21 cellular contexts compared by ENCODE assay signal in genomic region chr4:128686032-128686465, GRCh38.
DNase-seq lines count a peak whose midpoint lies in the region; ATAC-seq, FAIRE-seq and TF ChIP-seq lines count a peak whose summit lies in the region.
"Had no signal": no experiment of that assay in that cellular context is flagged by ENCODE, and none has a peak within 500 bp of the region (broad histone marks: within the 10 kb centered on the region; RNA-seq: fewer than 3 reads in every experiment).

No MANE protein-coding gene starts in this region.

- POLR2A ChIA-PET in K562 (lab: Yijun Ruan, JAX) (interaction anchor here (1.4 kb wide), 1 partner anchor 133 kb away, joined by 5 read pairs; no protein-coding TSS in a partner anchor), T-cell (lab: Charles Lee) (no interaction called here)

- peaks cover 5 to 11% of the 10 kb centered on the region in 2 donors for H3K27me3 Mint-ChIP-seq in T-cell

- no peak overlapping the region for H3K4me3 ChIP-seq in K562
- H3K4me3 ChIP-seq in gastroesophageal sphincter: no peak overlapping the region
- H3K4me3 ChIP-seq: dorsolateral prefrontal cortex, SJSA1 had no signal

- H3K36me3 ChIP-seq in K562 (ENCODE audit: control insufficient read depth, insufficient read depth, low read length) (no peaks in the 10 kb centered on the region), gastroesophageal sphincter (no peaks in the 10 kb centered on the region)
- H3K36me3 ChIP-seq: SJSA1 had no signal

- no peaks in the 10 kb centered on the region for H4K20me1 ChIP-seq in K562 (replicated peaks; ENCODE audit: control insufficient read depth, insufficient read depth, low read length)

- H3K9me3 ChIP-seq in K562 (replicated peaks; ENCODE audit: control insufficient read depth, insufficient read depth, low read depth, low read length): peaks cover 20% of the 10 kb centered on the region
- H3K9me3 ChIP-seq in gastroesophageal sphincter: no peaks in the 10 kb centered on the region

- TF ChIP-seq CTCF in K562 (IDR thresholded peaks at IDR 0.05 in 2 of 3, conservative IDR thresholded peaks at IDR 0.05 in 1 of 3; ENCODE audit: insufficient read depth in 2 of 3, low read depth in 1 of 3, low read length in 3 of 3): no peak
- TF ChIP-seq CTCF in gastroesophageal sphincter (IDR thresholded peaks at IDR 0.05): no peak

- peak; percentile 55 for ATAC-seq in K562
- ATAC-seq in T-cell (replicated peaks in 1 of 4): no peak
- ATAC-seq in gastroesophageal sphincter: no peak
- ATAC-seq in HG02852 (IDR thresholded peaks at IDR 0.05; ENCODE audit: unreplicated experiment): no peak

- CTCF ChIA-PET in K562 (lab: Yijun Ruan, JAX; ENCODE audit: low intra/inter-chr PET ratio) (no interaction called here), T-cell (lab: Charles Lee) (no interaction called here)

- TF ChIP-seq RAD21 in K562 (CRISPR knock-in tag; conservative IDR thresholded peaks at IDR 0.05 in 1 of 2, IDR thresholded peaks at IDR 0.05 in 1 of 2): no peak

- intact Hi-C loops in K562 (cut with micrococcal nuclease): no loop called here

- TF ChIP-seq POLR2A in K562 (conservative IDR thresholded peaks at IDR 0.05) (no peak), gastroesophageal sphincter (IDR thresholded peaks at IDR 0.05) (no peak)

- H3K4me2 ChIP-seq in K562 (ENCODE audit: insufficient read depth, low read length): no peak overlapping the region

- peak overlapping the region; percentile 61 for H2AFZ ChIP-seq in K562 (ENCODE audit: low read depth, low read length)

- peaks cover 0 to 9% of the 10 kb centered on the region in 2 experiments; a peak in 3 of 5 replicates for H3K4me1 ChIP-seq in K562 (replicated peaks in 1 of 2; ENCODE audit: control insufficient read depth in 2 of 2, insufficient read depth in 2 of 2, low read length in 2 of 2)
- H3K4me1 ChIP-seq in gastroesophageal sphincter: no peaks in the 10 kb centered on the region
- H3K4me1 ChIP-seq: SJSA1 had no signal

- no peaks in the 10 kb centered on the region for H3K79me2 ChIP-seq in K562 (ENCODE audit: control insufficient read depth, insufficient read depth, low read length)

- H3K9me1 ChIP-seq in K562 (ENCODE audit: control insufficient read depth, insufficient read depth, low read length): no peaks in the 10 kb centered on the region

- no peaks in the 10 kb centered on the region for H3K4me1 Mint-ChIP-seq in T-cell
- H3K4me1 Mint-ChIP-seq: activated naive CD4-positive, alpha-beta T cell treated with anti-CD3 and anti-CD28 coated beads, Interleukin-2, amount 10 ng/mL, durations not matched to agents 7 days and 5 days; stimulated activated effector memory CD8-positive, alpha-beta T cell treated with anti-CD3 and anti-CD28 coated beads, Interleukin-12 subunit alpha, Interleukin-12 subunit beta, amount 100 ng/mL, for 72 hours had no signal

- FAIRE-seq in K562 (lab: Jason Lieb, UNC): peak; percentile 63
- FAIRE-seq: GM12891, kidney, TTC549 had no signal

- H3K9ac ChIP-seq in K562 (ENCODE audit: insufficient read depth in 1 of 2, low read depth in 2 of 2, low read length in 2 of 2): no peak overlapping the region

- 23% methylated on average over 2 of the region's 2 CpGs for WGBS in K562 (ENCODE audit: insufficient coverage, low coverage, missing lambda C conversion rate)
- WGBS in gastroesophageal sphincter (ENCODE audit: low coverage in 1 of 2), 2 donors: 87 to 94% methylated on average over 2 of the region's 2 CpGs

- H3K27ac Mint-ChIP-seq in T-cell: no peak overlapping the region
- H3K27ac Mint-ChIP-seq: activated naive CD4-positive, alpha-beta T cell treated with anti-CD3 and anti-CD28 coated beads, Interleukin-2, amount 10 ng/mL, durations not matched to agents 7 days and 5 days; nephron progenitor cell; stimulated activated effector memory CD8-positive, alpha-beta T cell treated with anti-CD3 and anti-CD28 coated beads, Interleukin-12 subunit alpha, Interleukin-12 subunit beta, amount 100 ng/mL, for 72 hours had no signal

- in situ Hi-C loops in K562 (cut with MboI): no loop called here

- peak; percentile 58; the same call in 1 of the 2 replicates for TF ChIP-seq EP300 in K562 (IDR thresholded peaks at IDR 0.05; ENCODE audit: low read length)
- no peak for TF ChIP-seq EP300 in gastroesophageal sphincter (IDR thresholded peaks at IDR 0.05)

- H3K36me3 Mint-ChIP-seq in T-cell: no peaks in the 10 kb centered on the region
- H3K36me3 Mint-ChIP-seq: activated naive CD4-positive, alpha-beta T cell treated with anti-CD3 and anti-CD28 coated beads, Interleukin-2, amount 10 ng/mL, durations not matched to agents 7 days and 5 days; stimulated activated effector memory CD8-positive, alpha-beta T cell treated with anti-CD3 and anti-CD28 coated beads, Interleukin-12 subunit alpha, Interleukin-12 subunit beta, amount 100 ng/mL, for 72 hours had no signal

- DNase-seq in HUDEP-2 (lab: John Stamatoyannopoulos, UW; ENCODE audit: unreplicated experiment in 76 of 76) (peak in 72 of 76 experiments; percentile 6 to 93 (median 62)), NOMO-1 treated with dmso at 0.1 percent for 144 hours (lab: John Stamatoyannopoulos, UW; ENCODE audit: unreplicated experiment) (peak; percentile 43), K562 (ENCODE audit: extremely low read depth in 1 of 4, low spot score in 3 of 4) (peak in 1 of 4 experiments; percentile 71), iris pigment epithelial cell (ENCODE audit: low read depth) (peak; percentile 65), T-cell (no peak), LoVo (ENCODE audit: low spot score) (no peak)
- DNase-seq: activated CD4-positive, alpha-beta T cell treated with anti-CD3 and anti-CD28 coated beads, Interleukin-2, amount 50 U/mL, for 1 hour; activated naive CD4-positive, alpha-beta T cell treated with anti-CD3 and anti-CD28 coated beads, Interleukin-2, amount 10 ng/mL, durations not matched to agents 7 days and 5 days; Calu3; dorsolateral prefrontal cortex; kidney; mesendoderm; NCI-H187 treated with DMSO at 0.1 percent for 48 hours; nephron progenitor cell; stimulated activated CD4-positive, alpha-beta T cell treated with anti-CD3 and anti-CD28 coated beads, Interleukin-12 subunit alpha, Interleukin-12 subunit beta, amount 100 ng/mL, for 4 hours had no signal

- peak overlapping the region; percentile 12; the same call in 1 of the 3 replicates for H3K27ac ChIP-seq in K562 (ENCODE audit: extremely low read depth, low read depth, low read length)
- H3K27ac ChIP-seq in gastroesophageal sphincter: no peak overlapping the region
- H3K27ac ChIP-seq: dorsolateral prefrontal cortex, SJSA1 had no signal

- no TSS peak for BruUV-seq in K562 (replicated peaks; lab: Mats Ljungman, UMichigan)

- H3K27me3 ChIP-seq in K562 (ENCODE audit: control insufficient read depth in 2 of 2, insufficient read depth in 2 of 2, low read length in 2 of 2) (no peaks in the 10 kb centered on the region), gastroesophageal sphincter (no peaks in the 10 kb centered on the region)
- H3K27me3 ChIP-seq: dorsolateral prefrontal cortex, SJSA1 had no signal

- no peak overlapping the region for H3K4me3 Mint-ChIP-seq in T-cell
- H3K4me3 Mint-ChIP-seq: activated naive CD4-positive, alpha-beta T cell treated with anti-CD3 and anti-CD28 coated beads, Interleukin-2, amount 10 ng/mL, durations not matched to agents 7 days and 5 days; nephron progenitor cell; stimulated activated effector memory CD8-positive, alpha-beta T cell treated with anti-CD3 and anti-CD28 coated beads, Interleukin-12 subunit alpha, Interleukin-12 subunit beta, amount 100 ng/mL, for 72 hours had no signal

- no peaks in the 10 kb centered on the region for H3K9me3 Mint-ChIP-seq in T-cell
- H3K9me3 Mint-ChIP-seq: activated naive CD4-positive, alpha-beta T cell treated with anti-CD3 and anti-CD28 coated beads, Interleukin-2, amount 10 ng/mL, durations not matched to agents 7 days and 5 days; stimulated activated effector memory CD8-positive, alpha-beta T cell treated with anti-CD3 and anti-CD28 coated beads, Interleukin-12 subunit alpha, Interleukin-12 subunit beta, amount 100 ng/mL, for 72 hours had no signal

TF ChIP-seq in K562, 482 proteins besides CTCF, POLR2A, EP300 and RAD21 (continues in another document):
- TF ChIP-seq IRF9 (tag; IDR thresholded peaks at IDR 0.05) (peak; percentile 90), SAFB2 (IDR thresholded peaks at IDR 0.05; ENCODE audit: borderline replicate concordance, low read depth, low read length, severe bottlenecking) (no peak), ATF4 (CRISPR knock-in tag; IDR thresholded peaks at IDR 0.05) (peak; percentile 86)

Comparison
In these comparisons a context has a peak if more than half of its experiments do, and no peak if none do; other contexts are left out.
1. DNase-seq: peak in HUDEP-2 (72 of 76), NOMO-1 treated with dmso at 0.1 percent for 144 hours (single experiment) and iris pigment epithelial cell (single experiment); none in T-cell (0 of 34) and LoVo (single experiment).